In genomic region chr18:46481048-46481846, GRCh38 we compare ENCODE assay signal across 8 cellular contexts.
A peak's percentile ranks its signal among the peaks of the same experiment; 100 is the strongest.
DNase-seq lines count a peak whose midpoint lies in the region; ATAC-seq and TF ChIP-seq lines count a peak whose summit lies in the region.

No MANE protein-coding gene starts in this region.

- H3K36me3 ChIP-seq in right lobe of liver: no peaks in the 10 kb centered on the region

- no peak overlapping the region for H3K4me3 ChIP-seq in right lobe of liver

- WGBS in right lobe of liver (ENCODE audit: insufficient coverage, low coverage, low lambda C conversion rate, missing lambda C conversion rate): 26% methylated on average over 5 of the region's 9 CpGs

- TF ChIP-seq CTCF in VCaP (conservative IDR thresholded peaks at IDR 0.05) (peak; percentile 85), right lobe of liver (IDR thresholded peaks at IDR 0.05) (peak; percentile 65 to 87 (median 76))

- intact Hi-C loops in right lobe of liver (cut with DNase I): loop anchor here in 1 of 2 donors (5.0 kb wide), 1 partner anchor 199 kb away; no protein-coding TSS in a partner anchor

- TF ChIP-seq POLR2A in right lobe of liver (IDR thresholded peaks at IDR 0.05): no peak

- DNase-seq in NCI-H524 (lab: John Stamatoyannopoulos, UW): peak; percentile 8 to 57
- DNase-seq in NCI-H524 treated with DMSO at 0.1 percent for 48 hours (lab: John Stamatoyannopoulos, UW): no peak
- DNase-seq in NCI-H1092 (lab: John Stamatoyannopoulos, UW): peak; percentile 54
- DNase-seq in central memory CD4-positive, alpha-beta T cell: peak; percentile 24
- DNase-seq in right lobe of liver: peak in 1 of 3 donors; percentile 63
- DNase-seq in stimulated activated CD8-positive, alpha-beta memory T cell treated with anti-CD3 and anti-CD28 coated beads, Interleukin-7, amount 100 ng/mL, for 1 hour (ENCODE audit: low read depth in 2 of 2): peak; percentile 7 to 38
- no peak for DNase-seq in NCI-H526 treated with DMSO at 0.1 percent for 48 hours (lab: John Stamatoyannopoulos, UW)

- H3K27ac ChIP-seq in VCaP: no peak overlapping the region
- H3K27ac ChIP-seq in right lobe of liver: no peak overlapping the region

- H3K27me3 ChIP-seq in right lobe of liver: no peaks in the 10 kb centered on the region

- no peaks in the 10 kb centered on the region for H3K4me1 ChIP-seq in right lobe of liver

- peak; percentile 76 to 89 (median 87) for ATAC-seq in right lobe of liver

- no peaks in the 10 kb centered on the region for H3K9me3 ChIP-seq in right lobe of liver

Comparison
In these comparisons a context has a peak if more than half of its experiments do, and no peak if none do; other contexts are left out.
1. DNase-seq: peak in NCI-H524 (2 of 2), NCI-H1092 (single experiment), central memory CD4-positive, alpha-beta T cell (single experiment) and stimulated activated CD8-positive, alpha-beta memory T cell treated with anti-CD3 and anti-CD28 coated beads, Interleukin-7, amount 100 ng/mL, for 1 hour (2 of 2); none in NCI-H524 treated with DMSO at 0.1 percent for 48 hours (single experiment) and NCI-H526 treated with DMSO at 0.1 percent for 48 hours (single experiment).